In the genomic region with DNA sequence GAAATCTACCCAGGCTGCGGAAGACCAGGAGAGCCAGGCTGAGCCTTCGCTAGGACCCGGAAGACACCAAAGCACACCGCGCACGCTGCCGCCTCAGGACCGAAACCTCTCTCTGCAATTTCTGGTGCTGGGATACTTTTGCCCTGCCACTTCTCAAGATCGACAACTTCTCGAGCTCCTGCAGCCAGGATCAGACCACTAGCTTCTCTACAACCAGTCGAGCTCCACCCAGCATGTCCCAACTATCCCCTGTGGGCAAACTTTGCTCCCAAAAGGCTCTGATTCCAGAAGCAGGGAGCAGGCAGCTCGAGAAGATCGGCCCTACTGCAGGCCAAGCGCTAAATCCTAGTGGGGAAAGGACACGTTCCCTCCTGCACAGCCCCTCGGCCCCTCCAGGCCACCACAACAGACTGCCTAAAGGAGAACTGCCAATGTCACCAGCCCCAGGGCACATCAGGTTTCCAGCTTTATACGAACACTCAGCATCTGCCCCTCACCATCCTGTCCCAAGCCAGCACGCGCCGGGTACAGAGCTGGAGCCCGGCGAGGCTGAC, we compare ENCODE assay signal across 8 cellular contexts. TPM values are rescaled to one million over a fixed set of nuclear protein-coding genes. Genes with fewer than 3 reads are reported as not detected.
DNase-seq lines count a peak whose midpoint lies in the region; ATAC-seq and TF ChIP-seq lines count a peak whose summit lies in the region.

No MANE protein-coding gene starts in this region.

- peaks cover 11% of the 10 kb centered on the region for H3K36me3 ChIP-seq in SJCRH30
- peaks cover 25% of the 10 kb centered on the region for H3K36me3 ChIP-seq in adipocyte (ENCODE audit: control insufficient read depth, insufficient read depth, low read length, severe bottlenecking)
- H3K36me3 ChIP-seq in psoas muscle (ENCODE audit: insufficient read depth in 1 of 2, low read depth in 1 of 2): peaks cover 0 to 32% of the 10 kb centered on the region in 2 donors

- no peak for TF ChIP-seq CTCF in psoas muscle (IDR thresholded peaks at IDR 0.05)

- H3K4me3 ChIP-seq in SJCRH30 (peak overlapping the region; percentile 80), adipocyte (ENCODE audit: low read length) (peak overlapping the region; percentile 86), psoas muscle (peak overlapping the region; percentile 78)

- H3K27ac ChIP-seq in SJCRH30 (peak overlapping the region; percentile 84), psoas muscle (peak overlapping the region; percentile 93)

- H3K9ac ChIP-seq in adipocyte (ENCODE audit: low read length): peak overlapping the region; percentile 98

- H3K9me3 ChIP-seq in SJCRH30 (replicated peaks): no peaks in the 10 kb centered on the region
- H3K9me3 ChIP-seq in adipocyte (ENCODE audit: control insufficient read depth, low read length): no peaks in the 10 kb centered on the region
- H3K9me3 ChIP-seq in psoas muscle: no peaks in the 10 kb centered on the region

- DNase-seq in COLO829 (ENCODE audit: low spot score): peak; percentile 34
- DNase-seq in HS-5 (ENCODE audit: low read depth): peak; percentile 15
- DNase-seq in SJCRH30: peak; percentile 68 to 81
- peak; percentile 74 for DNase-seq in adipocyte (ENCODE audit: low read depth)
- no peak for DNase-seq in left cardiac atrium
- DNase-seq in psoas muscle: peak in 1 of 2 donors; percentile 71
- no peak for DNase-seq in occipital lobe (lab: John Stamatoyannopoulos, UW)
- DNase-seq in NCI-H526 treated with DMSO at 0.1 percent for 48 hours (lab: John Stamatoyannopoulos, UW): no peak

- H3K4me1 ChIP-seq in SJCRH30 (peaks cover 6% of the 10 kb centered on the region; the same call in 1 of the 2 replicates), adipocyte (ENCODE audit: control insufficient read depth, insufficient read depth, low read length) (peaks cover 44% of the 10 kb centered on the region), psoas muscle (peaks cover 52% of the 10 kb centered on the region)

- intact Hi-C loops in left cardiac atrium (cut with DNase I): loop anchor here (5.0 to 10.0 kb wide), 2 partner anchors 114 to 116 kb away; no protein-coding TSS in a partner anchor
- intact Hi-C loops in psoas muscle (cut with DNase I): loop anchor here (2.0 to 5.0 kb wide), 5 partner anchors 39 to 201 kb away; a partner anchor contains a TSS

- WGBS in psoas muscle, 3 donors: 0 to 1% (median 0%) methylated on average over 20 to 22 of the region's 22 CpGs

- ATAC-seq in left cardiac atrium (peak; percentile 4 to 5), psoas muscle (peak; percentile 0 to 41 (median 18))

- H3K27me3 ChIP-seq in SJCRH30 (no peaks in the 10 kb centered on the region), adipocyte (replicated peaks; ENCODE audit: control insufficient read depth, insufficient read depth, low read length) (no peaks in the 10 kb centered on the region), psoas muscle (ENCODE audit: insufficient read depth in 3 of 3, low read length in 2 of 3) (no peaks in the 10 kb centered on the region)

RNA-seq across cellular contexts. Expression of a gene that starts 1.0 kb away (rescaled TPM):
- total RNA-seq in SJCRH30 (2014; rRNA removed; shearing (Covaris generic)): 26.9 and 28.1 TPM in 2 replicates
- total RNA-seq in left cardiac atrium (10 to 100 TPM; 16.0 to 30.5 TPM), psoas muscle (10 to 100 TPM; 18.9 to 42.8 (median 27.8) TPM), occipital lobe (11.7 TPM)
- 10 to 100 TPM; 15.9 to 22.1 (median 18.2) TPM for polyA plus RNA-seq in psoas muscle

RNA-seq across cellular contexts. Expression of a gene that starts 40.2 kb away (rescaled TPM):
- total RNA-seq in SJCRH30 (2014; rRNA removed; shearing (Covaris generic)): 86.0 and 111 TPM in 2 replicates
- total RNA-seq in left cardiac atrium (10 to 100 TPM; 61.5 to 74.2 TPM), psoas muscle (10 to 100 TPM; 37.3 to 66.2 (median 54.3) TPM), occipital lobe (59.6 TPM)
- 10 to 100 TPM; 34.6 to 72.9 (median 46.7) TPM for polyA plus RNA-seq in psoas muscle

RNA-seq across cellular contexts. Expression of a gene that starts 46.3 kb away (rescaled TPM):
- total RNA-seq in SJCRH30 (2014; rRNA removed; shearing (Covaris generic)): 48.6 and 50.4 TPM in 2 replicates
- 10 to 100 TPM; 43.9 to 63.3 TPM for total RNA-seq in left cardiac atrium
- 100 to 1,000 TPM in 2 of 4 donors, 10 to 100 TPM in 2; 65.3 to 120 (median 101) TPM for total RNA-seq in psoas muscle
- 100 to 1,000 TPM in 1 of 3 donors, 10 to 100 TPM in 2; 42.6 to 107 (median 45.6) TPM for polyA plus RNA-seq in psoas muscle
- total RNA-seq in occipital lobe: 9.5 TPM

Comparison
In these comparisons a context has a peak if more than half of its experiments do, and no peak if none do; other contexts are left out.
1. DNase-seq: peak in COLO829 (single experiment), HS-5 (single experiment), SJCRH30 (2 of 2) and adipocyte (single experiment); none in left cardiac atrium (single experiment), occipital lobe (single experiment) and NCI-H526 treated with DMSO at 0.1 percent for 48 hours (single experiment).
2. Peak in every context shown above with its lines, with median percentiles within 50 percentile points of each other: H3K4me3 ChIP-seq.